In genomic region chr19:508204-509150, GRCh38 we compare ENCODE assay signal across 1 cellular context.
TF ChIP-seq lines count a peak whose summit lies in the region.

No MANE protein-coding gene starts in this region.

TF ChIP-seq in GM12878, 131 proteins besides CTCF, POLR2A, EP300 and RAD21:
- no peak for TF ChIP-seq BRCA1 (IDR thresholded peaks at IDR 0.05; ENCODE audit: low read depth, low read length)
